ENCODE assay signal across 8 cellular contexts in genomic region chr12:89707992-89708792, GRCh38. TPM values are rescaled to one million over a fixed set of nuclear protein-coding genes. Genes with fewer than 3 reads are reported as not detected.
A peak's percentile ranks its signal among the peaks of the same experiment; 100 is the strongest.
DNase-seq lines count a peak whose midpoint lies in the region; ATAC-seq and TF ChIP-seq lines count a peak whose summit lies in the region.

No MANE protein-coding gene starts in this region.

- WGBS in urinary bladder, result under 1% methylated on average over 87 of the region's 87 CpGs

- CTCF ChIA-PET in BJ (lab: Yijun Ruan, JAX), result interaction anchor here (0.9 to 1.6 kb wide), 4 partner anchors 161 to 443 kb away, joined by 3 to 4 read pairs (median 4); no protein-coding TSS in a partner anchor

- ATAC-seq in GM21390 (IDR thresholded peaks at IDR 0.05; ENCODE audit: unreplicated experiment) (peak; percentile 1), foreskin keratinocyte (no peak), omental fat pad (ENCODE audit: low FRiP score) (peak; percentile 0)

- H3K36me3 ChIP-seq in BJ (ENCODE audit: control insufficient read depth, insufficient read depth, low read length) (no peaks in the 10 kb centered on the region), urinary bladder (ENCODE audit: insufficient read depth) (no peaks in the 10 kb centered on the region)

- H3K4me3 ChIP-seq in BJ (ENCODE audit: low read depth, low read length) (peak overlapping the region; percentile 98), urinary bladder (ENCODE audit: low read depth, low read length) (peak overlapping the region; percentile 98)

- H3K4me1 ChIP-seq in foreskin keratinocyte, result peaks cover 19% of the 10 kb centered on the region
- peaks cover 1% of the 10 kb centered on the region for H3K4me1 ChIP-seq in urinary bladder (ENCODE audit: insufficient read depth)

- POLR2A ChIA-PET in BJ (lab: Charles Lee), result no interaction called here

- TF ChIP-seq CTCF in BJ (IDR thresholded peaks at IDR 0.05; ENCODE audit: insufficient read depth, low read depth, low read length) (0 out of 2 replicates have a peak, but pooled peaks have one; percentile 2), foreskin keratinocyte (conservative IDR thresholded peaks at IDR 0.05) (no peak), omental fat pad (IDR thresholded peaks at IDR 0.05) (no peak)

- H3K27me3 ChIP-seq in BJ (ENCODE audit: control insufficient read depth, insufficient read depth, low read length), result no peaks in the 10 kb centered on the region
- H3K27me3 ChIP-seq in foreskin keratinocyte, result no peaks in the 10 kb centered on the region

- DNase-seq in BJ (ENCODE audit: low read depth) (no peak), NCI-H526 (lab: John Stamatoyannopoulos, UW) (peak; percentile 8 to 69), foreskin keratinocyte (no peak), omental fat pad (ENCODE audit: low spot score) (no peak), NCI-H1930 (lab: John Stamatoyannopoulos, UW) (no peak)
- peak; percentile 16 to 23 for DNase-seq in activated T-helper 1 cell treated with anti-CD3 and anti-CD28 coated beads, Interleukin-2, amount 50 U/mL, for 16 hours (ENCODE audit: low read depth in 1 of 2, low spot score in 1 of 2)

- H3K27ac ChIP-seq in foreskin keratinocyte, result peak overlapping the region; percentile 88
- peak overlapping the region; percentile 97 for H3K27ac ChIP-seq in urinary bladder (ENCODE audit: low read depth)

RNA-seq across cellular contexts. Expression of gene ATP2B1, which starts 0.4 kb away (rescaled TPM):
- polyA plus RNA-seq in BJ (2011; rRNA removed) (12.8 and 34.4 TPM in 2 replicates), foreskin keratinocyte (4.5 and 6.6 TPM in 2 replicates), urinary bladder (13.3 TPM)
- 15.4 and 25.5 TPM in 2 replicates for polyA minus RNA-seq in BJ (2011; rRNA and poly(A)+ RNA removed)
- total RNA-seq in foreskin keratinocyte (28.0 and 32.5 TPM in 2 replicates), omental fat pad (100 to 1,000 TPM in 1 of 4 donors, 10 to 100 TPM in 3; 29.5 to 116 (median 68.4) TPM), urinary bladder (183 TPM)

Comparison
In these comparisons a context has a peak if more than half of its experiments do, and no peak if none do; other contexts are left out.
1. DNase-seq: peak in NCI-H526 (2 of 2) and activated T-helper 1 cell treated with anti-CD3 and anti-CD28 coated beads, Interleukin-2, amount 50 U/mL, for 16 hours (2 of 2); none in BJ (single experiment), foreskin keratinocyte (0 of 2), omental fat pad (single experiment) and NCI-H1930 (0 of 2).